Comparison of ENCODE assay signal across 8 cellular contexts in the genomic region with DNA sequence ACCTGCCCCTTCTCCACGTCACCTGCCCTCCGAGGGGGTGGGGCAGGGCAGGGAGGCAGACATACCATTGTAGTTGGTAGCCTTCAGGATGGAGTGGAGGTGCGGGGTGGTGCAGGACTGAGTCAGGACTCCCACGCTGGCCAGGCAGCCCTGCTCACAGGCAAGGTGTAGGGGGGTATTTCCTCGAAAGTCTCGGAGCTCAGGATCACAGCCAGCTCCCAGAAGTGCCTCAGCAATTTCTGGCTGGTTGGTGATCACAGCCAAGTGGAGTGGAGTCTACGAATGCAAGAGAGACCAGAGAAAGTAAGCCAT. TPM values are rescaled to one million over a fixed set of nuclear protein-coding genes. Genes with fewer than 3 reads are reported as not detected.
DNase-seq lines count a peak whose midpoint lies in the region; ATAC-seq and TF ChIP-seq lines count a peak whose summit lies in the region.

No MANE protein-coding gene starts in this region.

- H3K36me3 ChIP-seq in upper lobe of left lung, result peaks cover 34 to 43% (median 37%) of the 10 kb centered on the region in 4 donors

- peak in 1 of 4 donors; percentile 1 for TF ChIP-seq EP300 in upper lobe of left lung (IDR thresholded peaks at IDR 0.05)

- H3K9me3 ChIP-seq in upper lobe of left lung, result peaks cover 0 to 5% (median 0%) of the 10 kb centered on the region in 4 donors

- peaks cover 20 to 24% of the 10 kb centered on the region in 2 donors for H3K36me3 Mint-ChIP-seq in naive B cell

- H3K27ac ChIP-seq in upper lobe of left lung, result peak overlapping the region; percentile 100

- H3K27me3 Mint-ChIP-seq in naive B cell, result no peaks in the 10 kb centered on the region

- peaks cover 46 to 57% (median 50%) of the 10 kb centered on the region in 4 donors for H3K4me1 ChIP-seq in upper lobe of left lung

- no peak for TF ChIP-seq POLR2A in upper lobe of left lung (IDR thresholded peaks at IDR 0.05)

- H3K4me1 Mint-ChIP-seq in naive B cell, result peaks cover 56 to 83% (median 75%) of the 10 kb centered on the region in 3 donors

- H3K4me3 ChIP-seq in GM08714 (ENCODE audit: low read length), result peak overlapping the region; percentile 85
- H3K4me3 ChIP-seq in upper lobe of left lung, result peak overlapping the region; percentile 68 to 93 (median 69)

- ATAC-seq in activated CD4-positive, CD25-positive, alpha-beta regulatory T cell treated with anti-CD3 and anti-CD28 coated beads, Interleukin-2, amount 50 U/mL, for 24 hours, result peak; percentile 10
- ATAC-seq in naive B cell (ENCODE audit: low read depth in 2 of 2), result no peak
- ATAC-seq in upper lobe of left lung (ENCODE audit: low FRiP score in 2 of 2), result peak in 1 of 2 donors; percentile 24

- H3K4me3 Mint-ChIP-seq in naive B cell, result peak overlapping the region; percentile 91 to 98 (median 96)

- H3K27me3 ChIP-seq in upper lobe of left lung, result no peaks in the 10 kb centered on the region

- H3K9me3 Mint-ChIP-seq in naive B cell, result no peaks in the 10 kb centered on the region

- peak overlapping the region; percentile 96 to 100 (median 99) for H3K27ac Mint-ChIP-seq in naive B cell

- DNase-seq in effector CD4-positive, alpha-beta T cell, result peak; percentile 25
- DNase-seq in naive B cell, result no peak
- peak in 1 of 2 donors; percentile 39 for DNase-seq in upper lobe of left lung
- DNase-seq in HCEC 1CT, result no peak
- DNase-seq in NCI-H345 treated with DMSO at 0.1 percent for 48 hours (lab: John Stamatoyannopoulos, UW; ENCODE audit: unreplicated experiment), result no peak
- DNase-seq in GF-D8 (lab: John Stamatoyannopoulos, UW), result no peak

- WGBS in upper lobe of left lung, 2 donors, result 0 to 4% methylated on average over 3 to 7 of the region's 7 CpGs

- no peak for TF ChIP-seq CTCF in upper lobe of left lung (IDR thresholded peaks at IDR 0.05)

RNA-seq across cellular contexts. Expression of a gene that starts 1.5 kb away (rescaled TPM):
- 1,000 to 10,000 TPM in 2 of 6 donors, 100 to 1,000 TPM in 4; 570 to 1,223 (median 765) TPM for polyA plus RNA-seq in naive B cell (ENCODE audit: low read depth in 6 of 6)
- 100 to 1,000 TPM; 292 to 944 (median 610) TPM for total RNA-seq in upper lobe of left lung

Comparison
In these comparisons a context has a peak if more than half of its experiments do, and no peak if none do; other contexts are left out.
1. ATAC-seq: peak in activated CD4-positive, CD25-positive, alpha-beta regulatory T cell treated with anti-CD3 and anti-CD28 coated beads, Interleukin-2, amount 50 U/mL, for 24 hours (2 of 2); none in naive B cell (0 of 2).